ENCODE assay signal across 23 cellular contexts in genomic region chr5:118068886-118069285, GRCh38.
"Had no signal": no experiment of that assay in that cellular context is flagged by ENCODE, and none has a peak within 500 bp of the region (broad histone marks: within the 10 kb centered on the region; RNA-seq: fewer than 3 reads in every experiment).

No MANE protein-coding gene starts in this region.

- H3K4me1 Mint-ChIP-seq: immature natural killer cell; naive thymus-derived CD8-positive, alpha-beta T cell; nephron; neural progenitor cell; stimulated activated naive B cell treated with anti-CD40 and anti-IgM and Interleukin-4, amounts not matched to agents 10 μg/mL and 1 μg/mL and 100 μg/mL, for 72 hours had no signal

- H3K27me3 Mint-ChIP-seq: naive thymus-derived CD8-positive, alpha-beta T cell; stimulated activated naive B cell treated with anti-CD40 and anti-IgM and Interleukin-4, amounts not matched to agents 10 μg/mL and 1 μg/mL and 100 μg/mL, for 72 hours had no signal

- ATAC-seq: left colon; left lung; lower lobe of right lung; naive thymus-derived CD8-positive, alpha-beta T cell; right lobe of liver; stimulated activated naive B cell treated with anti-CD40 and anti-IgM and Interleukin-4, amounts not matched to agents 10 μg/mL and 1 μg/mL and 100 μg/mL, for 72 hours; stimulated activated naive CD8-positive, alpha-beta T cell treated with anti-CD3 and anti-CD28 coated beads, Interleukin-15, Interleukin-2, amounts not matched to agents 100 U/mL and 50 U/mL, for 24 hours had no signal

- H3K27ac Mint-ChIP-seq: immature natural killer cell; naive thymus-derived CD8-positive, alpha-beta T cell; nephron; neural progenitor cell; progenitor cell of endocrine pancreas; stimulated activated naive B cell treated with anti-CD40 and anti-IgM and Interleukin-4, amounts not matched to agents 10 μg/mL and 1 μg/mL and 100 μg/mL, for 72 hours had no signal

- DNase-seq: hypothalamus; immature natural killer cell; kidney; left colon; left lung; lower lobe of right lung; mammary epithelial cell; mesenchymal stem cell; naive thymus-derived CD8-positive, alpha-beta T cell; occipital lobe; right lobe of liver; stimulated activated CD4-positive, alpha-beta T cell treated with anti-CD3 and anti-CD28 coated beads, Interleukin-1b, Interleukin-23, amount 100 ng/mL, for 48 hours; stimulated activated CD4-positive, alpha-beta T cell treated with anti-CD3 and anti-CD28 coated beads, Interleukin-4, amount 100 ng/mL, for 1 hour; stimulated activated naive B cell treated with anti-CD40 and anti-IgM and Interleukin-4, amounts not matched to agents 10 μg/mL and 1 μg/mL and 100 μg/mL, for 72 hours; stimulated activated naive CD8-positive, alpha-beta T cell treated with anti-CD3 and anti-CD28 coated beads, Interleukin-15, Interleukin-2, amounts not matched to agents 100 U/mL and 50 U/mL, for 24 hours; stomach; testis; thyroid gland; transverse colon; upper lobe of left lung had no signal

- H3K36me3 Mint-ChIP-seq: immature natural killer cell; naive thymus-derived CD8-positive, alpha-beta T cell; neural progenitor cell; stimulated activated naive B cell treated with anti-CD40 and anti-IgM and Interleukin-4, amounts not matched to agents 10 μg/mL and 1 μg/mL and 100 μg/mL, for 72 hours had no signal

- H3K4me3 Mint-ChIP-seq: immature natural killer cell; naive thymus-derived CD8-positive, alpha-beta T cell; nephron; neural progenitor cell; stimulated activated naive B cell treated with anti-CD40 and anti-IgM and Interleukin-4, amounts not matched to agents 10 μg/mL and 1 μg/mL and 100 μg/mL, for 72 hours had no signal

- H3K9me3 Mint-ChIP-seq: neural progenitor cell; stimulated activated naive B cell treated with anti-CD40 and anti-IgM and Interleukin-4, amounts not matched to agents 10 μg/mL and 1 μg/mL and 100 μg/mL, for 72 hours had no signal
